ENCODE assay signal across 8 cellular contexts in the genomic region with DNA sequence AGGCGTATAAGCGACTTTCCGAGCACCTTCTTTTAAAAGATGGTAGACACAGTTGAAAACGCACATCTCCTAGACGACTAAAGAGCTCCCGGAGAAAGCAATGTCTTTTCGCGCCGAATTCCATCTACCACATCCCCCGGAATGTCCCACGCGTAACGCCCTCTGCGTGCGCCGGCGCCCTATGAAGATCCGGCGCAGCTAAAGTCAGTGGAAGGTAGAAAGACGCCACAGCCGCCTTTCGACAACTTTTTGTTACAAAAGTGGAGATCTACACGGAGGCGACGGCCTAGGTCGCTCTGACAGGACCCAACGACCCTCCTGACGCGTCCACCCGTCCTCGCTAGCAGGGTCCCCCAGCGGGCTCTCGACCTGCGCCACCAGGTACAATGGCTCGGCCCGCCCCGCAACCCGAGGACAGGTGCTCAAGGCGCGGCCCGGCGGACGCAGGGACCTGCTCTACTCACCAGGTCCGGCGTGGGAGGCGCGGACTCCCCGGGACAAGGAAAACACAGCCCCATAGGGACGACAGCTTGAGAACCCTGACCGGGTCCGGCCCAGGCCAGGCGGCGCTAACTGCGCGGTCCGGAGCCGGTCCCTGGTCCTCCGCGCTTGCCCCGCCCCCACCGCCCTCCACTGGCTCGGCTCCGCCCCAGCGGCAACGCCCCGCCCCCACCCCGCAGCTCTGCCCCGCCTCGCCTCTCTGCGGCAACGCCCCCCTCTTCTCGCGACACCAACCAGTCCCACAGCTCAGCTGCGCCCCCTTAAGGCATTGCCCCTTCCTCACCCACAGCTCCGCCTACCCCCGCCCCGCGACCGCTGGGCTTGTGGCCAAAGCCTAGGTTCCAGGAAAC. TPM values are rescaled to one million over a fixed set of nuclear protein-coding genes. Genes with fewer than 3 reads are reported as not detected.
DNase-seq lines count a peak whose midpoint lies in the region; ATAC-seq and TF ChIP-seq lines count a peak whose summit lies in the region.

A gene with protein sequence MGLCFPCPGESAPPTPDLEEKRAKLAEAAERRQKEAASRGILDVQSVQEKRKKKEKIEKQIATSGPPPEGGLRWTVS (minus strand): TSS at position 571 of the 851 bp plus-strand sequence. CDS start 53 bp downstream, at position 518.

- CTCF ChIA-PET in activated naive CD4-positive, alpha-beta T cell treated with anti-CD3 and anti-CD28 coated beads for 36 hours (lab: Charles Lee) = interaction anchor here (0.6 to 2.9 kb wide), 15 partner anchors 9 to 265 kb away, joined by 3 to 13 read pairs (median 3); no protein-coding TSS in a partner anchor

- no peak within 1 kb of the TSS for H2BK15ac ChIP-seq in H9 (ENCODE audit: low read depth, low read length)

- no peak within 1 kb of the TSS for H3K18ac ChIP-seq in H9 (ENCODE audit: insufficient read length, low read depth, low read length)

- no peak within 1 kb of the TSS for H2AK5ac ChIP-seq in H9 (ENCODE audit: insufficient read length, low read length)

- H3K36me3 ChIP-seq in gastroesophageal sphincter (peaks cover 0 to 23% of the 10 kb centered on the region in 2 donors), neutrophil (peaks cover 22% of the 10 kb centered on the region)

- H3K4ac ChIP-seq in H9 (ENCODE audit: low read depth, low read length) = no peak within 1 kb of the TSS

- DNase-seq in GF-D8 (lab: John Stamatoyannopoulos, UW) (peak; percentile 71), H9 (peak; percentile 96), M059J (ENCODE audit: low read depth) (peak; percentile 65), SK-N-DZ (ENCODE audit: low spot score) (peak; percentile 92), substantia nigra (lab: John Stamatoyannopoulos, UW) (peak; percentile 30 to 98 (median 91))
- DNase-seq in activated naive CD4-positive, alpha-beta T cell treated with anti-CD3 and anti-CD28 coated beads for 36 hours = peak; percentile 96

- no peak within 1 kb of the TSS for H2BK20ac ChIP-seq in H9 (ENCODE audit: low read depth, low read length, poor library complexity, severe bottlenecking)

- H3K4me3 ChIP-seq in gastroesophageal sphincter (peak within 1 kb of the TSS; percentile 75 to 96), neutrophil (ENCODE audit: low read depth in 1 of 2, low read length in 1 of 2) (peak within 1 kb of the TSS; percentile 82 to 91)

- no peak within 1 kb of the TSS for H2AFZ ChIP-seq in H9 (ENCODE audit: low read length)

- H3K27me3 Mint-ChIP-seq in H9 (ENCODE audit: low read depth) = peaks cover 24% of the 10 kb centered on the region
- no peaks in the 10 kb centered on the region for H3K27me3 Mint-ChIP-seq in activated naive CD4-positive, alpha-beta T cell treated with anti-CD3 and anti-CD28 coated beads for 36 hours (ENCODE audit: low read depth)

- TF ChIP-seq EP300 in gastroesophageal sphincter (IDR thresholded peaks at IDR 0.05) = no peak

- peak within 1 kb of the TSS; percentile 44 for H3K4me2 ChIP-seq in H9 (ENCODE audit: insufficient read depth, insufficient read length, low read length)

- H3T11ph ChIP-seq in H9 (ENCODE audit: low read length) = no peak within 1 kb of the TSS

- no peak within 1 kb of the TSS for H3K27ac ChIP-seq in H9 (ENCODE audit: insufficient read length, low read depth, low read length)
- peak within 1 kb of the TSS; percentile 73 to 90 (median 88) for H3K27ac ChIP-seq in gastroesophageal sphincter
- peak within 1 kb of the TSS; percentile 73 for H3K27ac ChIP-seq in neutrophil
- peak within 1 kb of the TSS; percentile 86 for H3K27ac ChIP-seq in substantia nigra (ENCODE audit: low read depth, low read length, poor library complexity, severe bottlenecking)

- no peak within 1 kb of the TSS for H4K8ac ChIP-seq in H9 (replicated peaks; ENCODE audit: insufficient read length, low read depth, low read length)

- H3K27me3 ChIP-seq in H9 (ENCODE audit: insufficient read depth, low read length) (no peaks in the 10 kb centered on the region), gastroesophageal sphincter (no peaks in the 10 kb centered on the region), neutrophil (no peaks in the 10 kb centered on the region)

- H3K27ac Mint-ChIP-seq in H9 = peak within 1 kb of the TSS in 1 of 3 experiments; percentile 66; a peak in 1 of 7 replicates
- peak within 1 kb of the TSS; percentile 86 for H3K27ac Mint-ChIP-seq in activated naive CD4-positive, alpha-beta T cell treated with anti-CD3 and anti-CD28 coated beads for 36 hours

- H3K36me3 Mint-ChIP-seq in H9 (ENCODE audit: insufficient read depth in 1 of 3, low read depth in 3 of 3) = no peaks in the 10 kb centered on the region; a peak in 2 of 7 replicates
- H3K36me3 Mint-ChIP-seq in activated naive CD4-positive, alpha-beta T cell treated with anti-CD3 and anti-CD28 coated beads for 36 hours (ENCODE audit: low read depth) = peaks cover 12% of the 10 kb centered on the region

- peak within 1 kb of the TSS; percentile 37 for H3K9ac ChIP-seq in H9 (ENCODE audit: extremely low read depth, insufficient read length, low read length)

- no peak within 1 kb of the TSS for H4K91ac ChIP-seq in H9 (ENCODE audit: insufficient read length, low read depth, low read length)

- H3K79me2 ChIP-seq in H9 (ENCODE audit: insufficient read depth, low read length) = no peaks in the 10 kb centered on the region

- no CpG with 5 or more reads among the region's 79 CpGs for WGBS in H9 (ENCODE audit: extremely low coverage, insufficient read length, low lambda C conversion rate)
- WGBS in gastroesophageal sphincter (ENCODE audit: low coverage in 1 of 2), 2 donors = 0 to 1% methylated on average over 4 to 7 of the region's 79 CpGs

- H3K4me3 Mint-ChIP-seq in H9 = peak within 1 kb of the TSS; percentile 85 to 93
- peak within 1 kb of the TSS; percentile 88 for H3K4me3 Mint-ChIP-seq in activated naive CD4-positive, alpha-beta T cell treated with anti-CD3 and anti-CD28 coated beads for 36 hours

- H2BK120ac ChIP-seq in H9 (ENCODE audit: low read depth, low read length, poor library complexity, severe bottlenecking) = no peak within 1 kb of the TSS

- peak; percentile 95 for ATAC-seq in gastroesophageal sphincter

- no peak within 1 kb of the TSS for H3K56ac ChIP-seq in H9 (ENCODE audit: insufficient read length, low read depth, low read length)

- peak; percentile 72 for TF ChIP-seq CTCF in H9 (conservative IDR thresholded peaks at IDR 0.05)
- TF ChIP-seq CTCF in gastroesophageal sphincter (IDR thresholded peaks at IDR 0.05) = peak; percentile 29 to 87 (median 40)
- TF ChIP-seq CTCF in neutrophil (IDR thresholded peaks at IDR 0.05) = peak; percentile 65

- peaks cover 3% of the 10 kb centered on the region for H3K23me2 ChIP-seq in H9 (ENCODE audit: insufficient read length, low read depth, low read length, poor library complexity, severe bottlenecking)

- H4K20me1 ChIP-seq in H9 (ENCODE audit: control insufficient read depth, insufficient read depth, insufficient read length) = no peaks in the 10 kb centered on the region

- intact Hi-C loops in activated naive CD4-positive, alpha-beta T cell treated with anti-CD3 and anti-CD28 coated beads for 36 hours (cut with micrococcal nuclease) = loop anchor here (1.0 to 2.0 kb wide), 2 partner anchors 43 to 204 kb away; a partner anchor contains a TSS

- H3K14ac ChIP-seq in H9 (ENCODE audit: insufficient read depth, low read length) = peak within 1 kb of the TSS; percentile 10; the same call in 1 of the 2 replicates

- no peak within 1 kb of the TSS for H2BK5ac ChIP-seq in H9 (ENCODE audit: insufficient read length, low read length)

- no peaks in the 10 kb centered on the region for H3K9me3 ChIP-seq in H9 (ENCODE audit: control insufficient read depth, low read depth, low read length)
- H3K9me3 ChIP-seq in gastroesophageal sphincter = no peaks in the 10 kb centered on the region
- H3K9me3 ChIP-seq in neutrophil = no peaks in the 10 kb centered on the region

- H2BK12ac ChIP-seq in H9 (ENCODE audit: insufficient read length, low read depth, low read length) = no peak within 1 kb of the TSS

- no peak within 1 kb of the TSS for H3K23ac ChIP-seq in H9 (ENCODE audit: insufficient read length, low read depth, low read length)

- no peaks in the 10 kb centered on the region for H3K4me1 ChIP-seq in H9 (ENCODE audit: insufficient read depth, low read length)
- H3K4me1 ChIP-seq in gastroesophageal sphincter = peaks cover 0 to 24% (median 7%) of the 10 kb centered on the region in 3 donors
- H3K4me1 ChIP-seq in neutrophil (ENCODE audit: control insufficient read depth in 1 of 2, insufficient read depth in 1 of 2, low read depth in 1 of 2, low read length in 1 of 2) = peaks cover 18 to 31% of the 10 kb centered on the region in 2 experiments

- no peaks in the 10 kb centered on the region; a peak in 1 of 5 replicates for H3K9me3 Mint-ChIP-seq in H9
- H3K9me3 Mint-ChIP-seq in activated naive CD4-positive, alpha-beta T cell treated with anti-CD3 and anti-CD28 coated beads for 36 hours = no peaks in the 10 kb centered on the region

- H3K79me1 ChIP-seq in H9 (ENCODE audit: insufficient read depth, low read depth, low read length, poor library complexity, severe bottlenecking) = no peaks in the 10 kb centered on the region

- H3K4me1 Mint-ChIP-seq in H9 = peaks cover 13 to 26% of the 10 kb centered on the region in 2 experiments
- H3K4me1 Mint-ChIP-seq in activated naive CD4-positive, alpha-beta T cell treated with anti-CD3 and anti-CD28 coated beads for 36 hours (ENCODE audit: low read depth) = peaks cover 13% of the 10 kb centered on the region

- TF ChIP-seq POLR2A in gastroesophageal sphincter (IDR thresholded peaks at IDR 0.05) = peak; percentile 81 to 84

- H4K5ac ChIP-seq in H9 (ENCODE audit: insufficient read length, low read depth, low read length) = no peak within 1 kb of the TSS

RNA-seq across cellular contexts. Expression of the gene that starts here (rescaled TPM):
- total RNA-seq in H9 (2021) (10.4 TPM in 2 replicates), gastroesophageal sphincter (10 to 100 TPM; 11.3 to 29.1 (median 16.4) TPM)
- total RNA-seq in M059J (2014; rRNA removed; shearing (Covaris generic)) = 3.9 and 4.9 TPM in 2 replicates
- 17.8 and 20.0 TPM in 2 replicates for polyA plus RNA-seq in SK-N-DZ (2014; cell fraction: cytosol; rRNA removed)
- 10.2 and 13.4 TPM in 2 replicates for polyA plus RNA-seq in SK-N-DZ (2014; cell fraction: nucleus; rRNA removed)
- total RNA-seq in activated naive CD4-positive, alpha-beta T cell treated with anti-CD3 and anti-CD28 coated beads for 36 hours = 10 to 100 TPM; 81.2 to 84.2 TPM
